16 cellular contexts compared by ENCODE assay signal in the genomic region with DNA sequence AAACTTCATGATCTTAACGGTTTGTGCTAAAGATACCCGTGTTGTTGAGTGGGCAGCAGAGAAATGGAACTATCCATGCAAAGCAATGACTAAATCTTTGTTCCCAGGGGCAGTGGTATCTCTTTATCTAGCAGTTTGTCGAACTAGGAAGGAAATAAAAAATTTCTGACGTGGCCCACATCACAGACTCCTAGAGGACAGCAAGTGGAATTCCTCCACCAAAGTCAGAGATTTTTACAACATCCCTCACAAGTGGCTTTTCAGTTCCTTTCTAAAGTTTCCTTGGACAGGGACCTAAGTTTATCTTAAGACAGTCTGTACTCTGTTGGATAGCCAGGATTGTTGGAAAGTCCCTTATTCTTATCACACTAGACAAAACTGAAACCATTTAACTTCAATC.
A peak's percentile ranks its signal among the peaks of the same experiment; 100 is the strongest.
DNase-seq lines count a peak whose midpoint lies in the region; ATAC-seq and TF ChIP-seq lines count a peak whose summit lies in the region.
"Had no signal": no experiment of that assay in that cellular context is flagged by ENCODE, and none has a peak within 500 bp of the region (broad histone marks: within the 10 kb centered on the region; RNA-seq: fewer than 3 reads in every experiment).

No MANE protein-coding gene starts in this region.

- POLR2A ChIA-PET in activated CD8-positive, alpha-beta T cell treated with anti-CD3 and anti-CD28 coated beads for 36 hours (lab: Charles Lee): no interaction called here
- POLR2A ChIA-PET in activated CD4-positive, alpha-beta T cell treated with anti-CD3 and anti-CD28 coated beads, Interleukin-2, amount 10 ng/mL, durations not matched to agents 7 days and 5 days (lab: Charles Lee): no interaction called here

- TF ChIP-seq POLR2A in vagina (IDR thresholded peaks at IDR 0.05): no peak

- no peak for DNase-seq in chondrocyte (ENCODE audit: low spot score)
- DNase-seq in left ventricle myocardium inferior: no peak
- DNase-seq in pulmonary artery endothelial cell (ENCODE audit: low read depth, low spot score): peak; percentile 44
- no peak for DNase-seq in vagina (ENCODE audit: extremely low spot score in 2 of 2)
- no peak for DNase-seq in activated CD8-positive, alpha-beta T cell treated with anti-CD3 and anti-CD28 coated beads for 36 hours
- DNase-seq in activated effector memory CD4-positive, alpha-beta T cell treated with Interleukin-2 at 50 U/mL for 16 hours: no peak
- no peak for DNase-seq in activated CD4-positive, alpha-beta T cell treated with anti-CD3 and anti-CD28 coated beads, Interleukin-2, amount 10 ng/mL, durations not matched to agents 7 days and 5 days
- DNase-seq: activated naive CD4-positive, alpha-beta T cell; DMS53; effector memory CD4-positive, alpha-beta T cell; Kasumi-1; NCI-H1694; small intestine had no signal

- intact Hi-C loops in left ventricle myocardium inferior (cut with micrococcal nuclease): no loop called here
- intact Hi-C loops in vagina (cut with DNase I): no loop called here
- intact Hi-C loops in activated CD8-positive, alpha-beta T cell treated with anti-CD3 and anti-CD28 coated beads for 36 hours (cut with micrococcal nuclease): no loop called here

- TF ChIP-seq CTCF in chondrocyte (IDR thresholded peaks at IDR 0.05) (no peak), left ventricle myocardium inferior (IDR thresholded peaks at IDR 0.05; ENCODE audit: borderline replicate concordance) (no peak), vagina (IDR thresholded peaks at IDR 0.05) (no peak)
- TF ChIP-seq CTCF in activated CD8-positive, alpha-beta T cell treated with anti-CD3 and anti-CD28 coated beads for 36 hours (IDR thresholded peaks at IDR 0.05): no peak

- no peak for ATAC-seq in activated CD8-positive, alpha-beta T cell treated with anti-CD3 and anti-CD28 coated beads for 36 hours
- ATAC-seq: activated CD4-positive, CD25-positive, alpha-beta regulatory T cell treated with anti-CD3 and anti-CD28 coated beads, Interleukin-2, amount 50 U/mL, for 24 hours; stimulated activated effector memory CD8-positive, alpha-beta T cell treated with anti-CD3 and anti-CD28 coated beads, Interleukin-12 subunit alpha, Interleukin-12 subunit beta, amount 100 ng/mL, for 72 hours had no signal

- H3K4me3 ChIP-seq in left ventricle myocardium inferior (peak overlapping the region; percentile 66), vagina (no peak overlapping the region)

- peaks cover 42% of the 10 kb centered on the region for H3K4me1 Mint-ChIP-seq in chondrocyte (ENCODE audit: low read depth)
- no peaks in the 10 kb centered on the region for H3K4me1 Mint-ChIP-seq in activated CD8-positive, alpha-beta T cell treated with anti-CD3 and anti-CD28 coated beads for 36 hours (ENCODE audit: low read depth)
- no peaks in the 10 kb centered on the region for H3K4me1 Mint-ChIP-seq in activated CD4-positive, alpha-beta T cell treated with anti-CD3 and anti-CD28 coated beads, Interleukin-2, amount 10 ng/mL, durations not matched to agents 7 days and 5 days
- H3K4me1 Mint-ChIP-seq: stimulated activated effector memory CD8-positive, alpha-beta T cell treated with anti-CD3 and anti-CD28 coated beads, Interleukin-12 subunit alpha, Interleukin-12 subunit beta, amount 100 ng/mL, for 72 hours had no signal

- H3K36me3 Mint-ChIP-seq in chondrocyte (ENCODE audit: low read depth): peaks cover 1% of the 10 kb centered on the region
- no peaks in the 10 kb centered on the region for H3K36me3 Mint-ChIP-seq in activated CD8-positive, alpha-beta T cell treated with anti-CD3 and anti-CD28 coated beads for 36 hours (ENCODE audit: low read depth)
- no peaks in the 10 kb centered on the region for H3K36me3 Mint-ChIP-seq in activated CD4-positive, alpha-beta T cell treated with anti-CD3 and anti-CD28 coated beads, Interleukin-2, amount 10 ng/mL, durations not matched to agents 7 days and 5 days (ENCODE audit: low read depth)
- H3K36me3 Mint-ChIP-seq: brain; stimulated activated effector memory CD8-positive, alpha-beta T cell treated with anti-CD3 and anti-CD28 coated beads, Interleukin-12 subunit alpha, Interleukin-12 subunit beta, amount 100 ng/mL, for 72 hours had no signal

- H3K36me3 ChIP-seq in left ventricle myocardium inferior: no peaks in the 10 kb centered on the region
- H3K36me3 ChIP-seq in vagina: no peaks in the 10 kb centered on the region

- peaks cover 38% of the 10 kb centered on the region for H3K4me1 ChIP-seq in left ventricle myocardium inferior
- H3K4me1 ChIP-seq in vagina: peaks cover 6% of the 10 kb centered on the region

- peaks cover 4% of the 10 kb centered on the region for H3K9me3 Mint-ChIP-seq in chondrocyte (ENCODE audit: low read depth)
- no peaks in the 10 kb centered on the region for H3K9me3 Mint-ChIP-seq in activated CD8-positive, alpha-beta T cell treated with anti-CD3 and anti-CD28 coated beads for 36 hours
- H3K9me3 Mint-ChIP-seq in activated CD4-positive, alpha-beta T cell treated with anti-CD3 and anti-CD28 coated beads, Interleukin-2, amount 10 ng/mL, durations not matched to agents 7 days and 5 days: no peaks in the 10 kb centered on the region
- H3K9me3 Mint-ChIP-seq: stimulated activated effector memory CD8-positive, alpha-beta T cell treated with anti-CD3 and anti-CD28 coated beads, Interleukin-12 subunit alpha, Interleukin-12 subunit beta, amount 100 ng/mL, for 72 hours had no signal

- CTCF ChIA-PET in activated CD8-positive, alpha-beta T cell treated with anti-CD3 and anti-CD28 coated beads for 36 hours (lab: Charles Lee): no interaction called here
- CTCF ChIA-PET in activated CD4-positive, alpha-beta T cell treated with anti-CD3 and anti-CD28 coated beads, Interleukin-2, amount 10 ng/mL, durations not matched to agents 7 days and 5 days (lab: Charles Lee): no interaction called here

- H3K9me3 ChIP-seq in left ventricle myocardium inferior (replicated peaks) (no peaks in the 10 kb centered on the region), vagina (no peaks in the 10 kb centered on the region)

- peaks cover under 1% of the 10 kb centered on the region for H3K27me3 Mint-ChIP-seq in chondrocyte (ENCODE audit: low read depth)
- H3K27me3 Mint-ChIP-seq in activated CD8-positive, alpha-beta T cell treated with anti-CD3 and anti-CD28 coated beads for 36 hours: peaks cover 2% of the 10 kb centered on the region
- H3K27me3 Mint-ChIP-seq in activated CD4-positive, alpha-beta T cell treated with anti-CD3 and anti-CD28 coated beads, Interleukin-2, amount 10 ng/mL, durations not matched to agents 7 days and 5 days: peaks cover 12% of the 10 kb centered on the region

- H3K27ac ChIP-seq in left ventricle myocardium inferior (replicated peaks) (peak overlapping the region; percentile 90), vagina (peak overlapping the region; percentile 21)

- H3K27me3 ChIP-seq in left ventricle myocardium inferior (ENCODE audit: low read depth): no peaks in the 10 kb centered on the region
- H3K27me3 ChIP-seq in vagina: no peaks in the 10 kb centered on the region

- peak overlapping the region; percentile 4 for H3K4me3 Mint-ChIP-seq in chondrocyte (ENCODE audit: unreplicated experiment)
- no peak overlapping the region for H3K4me3 Mint-ChIP-seq in activated CD8-positive, alpha-beta T cell treated with anti-CD3 and anti-CD28 coated beads for 36 hours
- no peak overlapping the region for H3K4me3 Mint-ChIP-seq in activated CD4-positive, alpha-beta T cell treated with anti-CD3 and anti-CD28 coated beads, Interleukin-2, amount 10 ng/mL, durations not matched to agents 7 days and 5 days
- H3K4me3 Mint-ChIP-seq: brain; stimulated activated effector memory CD8-positive, alpha-beta T cell treated with anti-CD3 and anti-CD28 coated beads, Interleukin-12 subunit alpha, Interleukin-12 subunit beta, amount 100 ng/mL, for 72 hours had no signal

- peak overlapping the region; percentile 86 for H3K27ac Mint-ChIP-seq in chondrocyte (ENCODE audit: unreplicated experiment)
- no peak overlapping the region for H3K27ac Mint-ChIP-seq in activated CD8-positive, alpha-beta T cell treated with anti-CD3 and anti-CD28 coated beads for 36 hours
- H3K27ac Mint-ChIP-seq in activated CD4-positive, alpha-beta T cell treated with anti-CD3 and anti-CD28 coated beads, Interleukin-2, amount 10 ng/mL, durations not matched to agents 7 days and 5 days: no peak overlapping the region
- H3K27ac Mint-ChIP-seq: brain; stimulated activated effector memory CD8-positive, alpha-beta T cell treated with anti-CD3 and anti-CD28 coated beads, Interleukin-12 subunit alpha, Interleukin-12 subunit beta, amount 100 ng/mL, for 72 hours had no signal
